11 cellular contexts compared by ENCODE assay signal in genomic region chr4:3786196-3786869, GRCh38. TPM values are rescaled to one million over a fixed set of nuclear protein-coding genes. Genes with fewer than 3 reads are reported as not detected.
A peak's percentile ranks its signal among the peaks of the same experiment; 100 is the strongest.
DNase-seq lines count a peak whose midpoint lies in the region; ATAC-seq and TF ChIP-seq lines count a peak whose summit lies in the region.
"Had no signal": no experiment of that assay in that cellular context is flagged by ENCODE, and none has a peak within 500 bp of the region (broad histone marks: within the 10 kb centered on the region; RNA-seq: fewer than 3 reads in every experiment).

No MANE protein-coding gene starts in this region.

- DNase-seq in Ammon's horn (ENCODE audit: low spot score), result peak; percentile 86
- peak; percentile 52 for DNase-seq in LNCaP clone FGC (ENCODE audit: low read depth)
- peak; percentile 69 for DNase-seq in cerebellar cortex (ENCODE audit: low spot score)
- peak in 2 of 3 donors; percentile 70 to 73 for DNase-seq in mucosa of descending colon
- DNase-seq in activated naive CD4-positive, alpha-beta T cell treated with anti-CD3 and anti-CD28 coated beads, Interleukin-2, amount 50 U/mL, for 16 hours, result no peak
- DNase-seq in NCI-H748 treated with DMSO at 0.1 percent for 48 hours (lab: John Stamatoyannopoulos, UW), result no peak
- no peak for DNase-seq in CD8-positive, alpha-beta T cell
- DNase-seq: activated T-cell treated with anti-CD3 and anti-CD28 coated beads, Interleukin-2, amount 50 U/mL, for 24 hours; retina had no signal

- H3K9me3 Mint-ChIP-seq in CD8-positive, alpha-beta T cell, result no peaks in the 10 kb centered on the region
- H3K9me3 Mint-ChIP-seq: activated T-cell treated with anti-CD3 and anti-CD28 coated beads, Interleukin-2, amount 50 U/mL, for 24 hours had no signal

- no peaks in the 10 kb centered on the region for H3K4me1 ChIP-seq in mucosa of descending colon (ENCODE audit: low read depth)
- H3K4me1 ChIP-seq in CD8-positive, alpha-beta T cell (ENCODE audit: insufficient read depth, low read length), result no peaks in the 10 kb centered on the region
- H3K4me1 ChIP-seq: left lung had no signal

- TF ChIP-seq CTCF in LNCaP clone FGC (IDR thresholded peaks at IDR 0.05; ENCODE audit: control insufficient read depth, extremely low read depth, insufficient read depth), result peak; percentile 83
- peak; percentile 15 for TF ChIP-seq CTCF in mucosa of descending colon (IDR thresholded peaks at IDR 0.05)
- no peak for TF ChIP-seq CTCF in CD8-positive, alpha-beta T cell (IDR thresholded peaks at IDR 0.05)

- POLR2A ChIA-PET in CD8-positive, alpha-beta T cell (lab: Charles Lee), result no interaction called here

- peaks cover 10% of the 10 kb centered on the region for H3K27me3 Mint-ChIP-seq in CD8-positive, alpha-beta T cell (ENCODE audit: low read depth)

- no peaks in the 10 kb centered on the region for H3K36me3 Mint-ChIP-seq in CD8-positive, alpha-beta T cell

- no peak overlapping the region for H3K4me3 Mint-ChIP-seq in CD8-positive, alpha-beta T cell
- H3K4me3 Mint-ChIP-seq: activated T-cell treated with anti-CD3 and anti-CD28 coated beads, Interleukin-2, amount 50 U/mL, for 24 hours had no signal

- H3K4me1 Mint-ChIP-seq in CD8-positive, alpha-beta T cell (ENCODE audit: low read depth), result no peaks in the 10 kb centered on the region

- intact Hi-C loops in mucosa of descending colon (cut with DNase I, micrococcal nuclease), result no loop called here
- intact Hi-C loops in CD8-positive, alpha-beta T cell (cut with DNase I, micrococcal nuclease), result no loop called here

- no peaks in the 10 kb centered on the region for H3K9me3 ChIP-seq in mucosa of descending colon
- H3K9me3 ChIP-seq in CD8-positive, alpha-beta T cell (ENCODE audit: low read length), result no peaks in the 10 kb centered on the region
- H3K9me3 ChIP-seq: left lung had no signal

- CTCF ChIA-PET in CD8-positive, alpha-beta T cell (lab: Charles Lee), result no interaction called here

- peak; percentile 93 for ATAC-seq in mucosa of descending colon
- no peak for ATAC-seq in GM19463 (IDR thresholded peaks at IDR 0.05; ENCODE audit: unreplicated experiment)
- ATAC-seq in CD8-positive, alpha-beta T cell, result no peak
- ATAC-seq: left lung had no signal

- H3K27ac Mint-ChIP-seq in CD8-positive, alpha-beta T cell, result no peak overlapping the region
- H3K27ac Mint-ChIP-seq: activated T-cell treated with anti-CD3 and anti-CD28 coated beads, Interleukin-2, amount 50 U/mL, for 24 hours had no signal

- H3K27ac ChIP-seq in CD8-positive, alpha-beta T cell (ENCODE audit: low read depth, low read length), result no peak overlapping the region
- H3K27ac ChIP-seq: left lung had no signal

- no peak overlapping the region for H3K4me3 ChIP-seq in LNCaP clone FGC (ENCODE audit: low read depth, low read length)
- H3K4me3 ChIP-seq in mucosa of descending colon, result no peak overlapping the region
- H3K4me3 ChIP-seq in CD8-positive, alpha-beta T cell (ENCODE audit: low read depth, low read length), result no peak overlapping the region
- H3K4me3 ChIP-seq: left lung had no signal

- no peaks in the 10 kb centered on the region for H3K27me3 ChIP-seq in CD8-positive, alpha-beta T cell (ENCODE audit: insufficient read depth, low read length)

- no peaks in the 10 kb centered on the region for H3K36me3 ChIP-seq in mucosa of descending colon (ENCODE audit: low read depth)
- H3K36me3 ChIP-seq in CD8-positive, alpha-beta T cell (ENCODE audit: insufficient read depth, low read length), result no peaks in the 10 kb centered on the region
- H3K36me3 ChIP-seq: left lung had no signal

RNA-seq across cellular contexts. Expression of gene ADRA2C, which starts 20.1 kb away (rescaled TPM):
- 1 to 10 TPM in 2 of 3 donors, under 1 TPM in 1; 0.69 to 2.3 (median 1.4) TPM for total RNA-seq in mucosa of descending colon
- not detected for total RNA-seq in CD8-positive, alpha-beta T cell

Comparison
In these comparisons a context has a peak if more than half of its experiments do, and no peak if none do; other contexts are left out.
1. DNase-seq: peak in Ammon's horn (single experiment), LNCaP clone FGC (single experiment), cerebellar cortex (single experiment) and mucosa of descending colon (2 of 3); none in activated naive CD4-positive, alpha-beta T cell treated with anti-CD3 and anti-CD28 coated beads, Interleukin-2, amount 50 U/mL, for 16 hours (single experiment), NCI-H748 treated with DMSO at 0.1 percent for 48 hours (single experiment) and CD8-positive, alpha-beta T cell (0 of 7).